ENCODE assay signal across 8 cellular contexts in genomic region chr19:44093931-44094765, GRCh38. TPM values are rescaled to one million over a fixed set of nuclear protein-coding genes. Genes with fewer than 3 reads are reported as not detected.
DNase-seq lines count a peak whose midpoint lies in the region; FAIRE-seq and TF ChIP-seq lines count a peak whose summit lies in the region.

Gene ZNF224 (plus strand): TSS chr19:44094361. CDS start chr19:44097874, 3,513 bp downstream.

- H3K4me1 ChIP-seq in stomach, result peaks cover 3 to 18% (median 15%) of the 10 kb centered on the region in 4 donors

- no peak for TF ChIP-seq CTCF in fibroblast of villous mesenchyme (IDR thresholded peaks at IDR 0.05; ENCODE audit: insufficient read depth, low read depth, low read length)
- no peak for TF ChIP-seq CTCF in neural crest cell (conservative IDR thresholded peaks at IDR 0.05)
- no peak for TF ChIP-seq CTCF in stomach (IDR thresholded peaks at IDR 0.05)

- H3K27ac Mint-ChIP-seq in neural crest cell (ENCODE audit: unreplicated experiment), result peak within 1 kb of the TSS; percentile 91

- WGBS in stomach, 5 donors, result 0 to 1% (median 1%) methylated on average over 29 to 50 of the region's 50 CpGs

- H3K4me3 Mint-ChIP-seq in neural crest cell, result peak within 1 kb of the TSS; percentile 99

- H3K4me1 Mint-ChIP-seq in neural crest cell, result peaks cover 16% of the 10 kb centered on the region

- peaks cover 0 to 5% (median 0%) of the 10 kb centered on the region in 4 donors for H3K9me3 ChIP-seq in stomach

- H3K36me3 Mint-ChIP-seq in neural crest cell (ENCODE audit: low read depth), result peaks cover 5% of the 10 kb centered on the region

- TF ChIP-seq EP300 in stomach (IDR thresholded peaks at IDR 0.05), result no peak

- TF ChIP-seq POLR2A in H54 (IDR thresholded peaks at IDR 0.05; ENCODE audit: low read depth, low read length), result peak; percentile 59
- TF ChIP-seq POLR2A in stomach (IDR thresholded peaks at IDR 0.05), result no peak

- no peaks in the 10 kb centered on the region for H3K27me3 ChIP-seq in stomach

- H3K36me3 ChIP-seq in stomach, result peaks cover 5 to 32% (median 26%) of the 10 kb centered on the region in 4 donors

- H3K9me3 Mint-ChIP-seq in neural crest cell, result no peaks in the 10 kb centered on the region

- intact Hi-C loops in stomach (cut with DNase I; ENCODE audit: low total_unique reads), result no loop called here

- peak within 1 kb of the TSS; percentile 64 to 85 (median 76) for H3K27ac ChIP-seq in stomach

- no peaks in the 10 kb centered on the region for H3K27me3 Mint-ChIP-seq in neural crest cell (ENCODE audit: low read depth)

- FAIRE-seq in H54 (lab: Jason Lieb, UNC), result peak; percentile 99

- DNase-seq in DMS79 (lab: John Stamatoyannopoulos, UW) (peak; percentile 84), H54 (ENCODE audit: insufficient read length, low spot score) (peak; percentile 95), M059J (ENCODE audit: low read depth) (peak; percentile 94), SIG-M5 (lab: John Stamatoyannopoulos, UW) (peak; percentile 70), fibroblast of villous mesenchyme (ENCODE audit: low read depth) (peak; percentile 93), neural crest cell (ENCODE audit: low read depth, low spot score) (peak; percentile 81), stomach (peak; percentile 89)
- DNase-seq in activated effector memory CD4-positive, alpha-beta T cell treated with anti-CD3 and anti-CD28 coated beads, Interleukin-2, amount 50 U/mL, for 16 hours, result peak; percentile 93

- H3K4me3 ChIP-seq in fibroblast of villous mesenchyme (ENCODE audit: low read depth, low read length) (peak within 1 kb of the TSS; percentile 79), stomach (peak within 1 kb of the TSS; percentile 71 to 96 (median 80))

RNA-seq across cellular contexts. Expression of gene ZNF224, which starts in this region (rescaled TPM):
- total RNA-seq in M059J (2014; rRNA removed; shearing (Covaris generic)), result 12.4 and 14.3 TPM in 2 replicates
- total RNA-seq in fibroblast of villous mesenchyme, result 20.0 and 28.9 TPM in 2 replicates
- 19.4 and 23.0 TPM in 2 replicates for total RNA-seq in neural crest cell
- total RNA-seq in stomach, result 10 to 100 TPM; 14.6 to 54.0 (median 19.2) TPM
- 10 to 100 TPM in 1 of 3 donors, 1 to 10 TPM in 2; 6.9 to 13.6 (median 9.9) TPM for polyA plus RNA-seq in stomach

Comparison
In these comparisons a context has a peak if more than half of its experiments do, and no peak if none do; other contexts are left out.
1. Peak in every context shown above with its lines: DNase-seq, H3K4me3 ChIP-seq and H3K27ac ChIP-seq.